ENCODE assay signal across 1 cellular context in genomic region chr14:64914237-64914971, GRCh38.
A peak's percentile ranks its signal among the peaks of the same experiment; 100 is the strongest.
TF ChIP-seq lines count a peak whose summit lies in the region.

Gene CHURC1 (plus strand): TSS chr14:64914455. CDS start chr14:64914496, 41 bp downstream.

TF ChIP-seq in GM12878, 131 proteins besides CTCF, POLR2A, EP300 and RAD21 (continued from another document and continues in another):
- no peak for TF ChIP-seq CREM (IDR thresholded peaks at IDR 0.05; ENCODE audit: low read depth)
- TF ChIP-seq RB1 (IDR thresholded peaks at IDR 0.05; ENCODE audit: borderline replicate concordance): peak; percentile 46; the same call in 1 of the 2 replicates
- no peak for TF ChIP-seq CBX5 (IDR thresholded peaks at IDR 0.05; ENCODE audit: low read depth)
- no peak for TF ChIP-seq NFYA (IDR thresholded peaks at IDR 0.05; ENCODE audit: borderline replicate concordance, low read depth, low read length)
- TF ChIP-seq TCF12 (IDR thresholded peaks at IDR 0.05; ENCODE audit: low read depth, low read length): 0 out of 2 replicates have a peak, but pooled peaks have one; percentile 21
- no peak for TF ChIP-seq RAD51 (IDR thresholded peaks at IDR 0.05)
- no peak for TF ChIP-seq ZNF592 (IDR thresholded peaks at IDR 0.05)
- no peak for TF ChIP-seq CEBPZ (IDR thresholded peaks at IDR 0.05; ENCODE audit: low read depth, low read length)
- TF ChIP-seq BACH1 (IDR thresholded peaks at IDR 0.05; ENCODE audit: borderline replicate concordance): peak; percentile 82
- no peak for TF ChIP-seq IRF3 (IDR thresholded peaks at IDR 0.05)
- peak; percentile 82 for TF ChIP-seq DPF2 (IDR thresholded peaks at IDR 0.05)
- 0 out of 2 replicates have a peak, but pooled peaks have one; percentile 23 for TF ChIP-seq TARDBP (IDR thresholded peaks at IDR 0.05; ENCODE audit: borderline replicate concordance)
- no peak for TF ChIP-seq WRNIP1 (IDR thresholded peaks at IDR 0.05; ENCODE audit: borderline replicate concordance, low read depth, low read length)
- no peak for TF ChIP-seq SKIL (IDR thresholded peaks at IDR 0.05; ENCODE audit: low read depth, poor library complexity, severe bottlenecking)
- peak; percentile 75; the same call in 1 of the 2 replicates for TF ChIP-seq ZNF207 (IDR thresholded peaks at IDR 0.05; ENCODE audit: borderline replicate concordance)
- TF ChIP-seq TCF7 (IDR thresholded peaks at IDR 0.05; ENCODE audit: borderline replicate concordance): no peak
- no peak for TF ChIP-seq ATF7 (IDR thresholded peaks at IDR 0.05; ENCODE audit: low read depth)
- TF ChIP-seq IRF5 (IDR thresholded peaks at IDR 0.05; ENCODE audit: borderline replicate concordance): peak; percentile 81
- TF ChIP-seq ZBED1 (IDR thresholded peaks at IDR 0.05; ENCODE audit: borderline replicate concordance): peak; percentile 83; the same call in 1 of the 2 replicates
- peak; percentile 92 for TF ChIP-seq NKRF (conservative IDR thresholded peaks at IDR 0.05)
- TF ChIP-seq CHD4 (IDR thresholded peaks at IDR 0.05): no peak
- no peak for TF ChIP-seq NFIC (IDR thresholded peaks at IDR 0.05; ENCODE audit: low read depth, low read length)
- TF ChIP-seq BCL3 (IDR thresholded peaks at IDR 0.05; ENCODE audit: borderline replicate concordance, insufficient read depth, low read depth, low read length, poor library complexity, severe bottlenecking): no peak
- no peak; the same call in 2 of the 3 replicates for TF ChIP-seq POU2F2 (IDR thresholded peaks at IDR 0.05; ENCODE audit: borderline replicate concordance, low read depth, low read length)
- peak; percentile 99 for TF ChIP-seq CHD2 (IDR thresholded peaks at IDR 0.05; ENCODE audit: borderline replicate concordance, low read depth, low read length)
- TF ChIP-seq CBX3 (IDR thresholded peaks at IDR 0.05; ENCODE audit: borderline replicate concordance, low read depth): no peak
- TF ChIP-seq CHD1 (IDR thresholded peaks at IDR 0.05; ENCODE audit: low read depth, low read length): no peak
- TF ChIP-seq ZBTB4 (CRISPR knock-in tag; IDR thresholded peaks at IDR 0.05): no peak
- no peak for TF ChIP-seq NR2C1 (IDR thresholded peaks at IDR 0.05)
- peak; percentile 89 for TF ChIP-seq STAT1 (conservative IDR thresholded peaks at IDR 0.05)
- no peak for TF ChIP-seq HDAC2 (IDR thresholded peaks at IDR 0.05)
- TF ChIP-seq EZH2 (IDR thresholded peaks at IDR 0.05; ENCODE audit: borderline replicate concordance, control insufficient read depth, low read depth, low read length): no peak
- no peak for TF ChIP-seq RELA (IDR thresholded peaks at IDR 0.05; ENCODE audit: borderline replicate concordance, partially characterized antibody)
- no peak; the same call in 1 of the 2 replicates for TF ChIP-seq HSF1 (IDR thresholded peaks at IDR 0.05; ENCODE audit: low read depth, low read length)
- no peak for TF ChIP-seq ZNF622 (IDR thresholded peaks at IDR 0.05)
- peak; percentile 83 for TF ChIP-seq BRCA1 (IDR thresholded peaks at IDR 0.05; ENCODE audit: low read depth, low read length)
- 0 out of 2 replicates have a peak, but pooled peaks have one; percentile 45 for TF ChIP-seq HDGF (IDR thresholded peaks at IDR 0.05)
- no peak for TF ChIP-seq SMC3 (IDR thresholded peaks at IDR 0.05; ENCODE audit: borderline replicate concordance, low read length)
- peak; percentile 97 for TF ChIP-seq GATAD2B (conservative IDR thresholded peaks at IDR 0.05; ENCODE audit: low read depth)
- no peak for TF ChIP-seq YBX1 (IDR thresholded peaks at IDR 0.05)
- peak; percentile 47; the same call in 1 of the 2 replicates for TF ChIP-seq SMAD5 (IDR thresholded peaks at IDR 0.05; ENCODE audit: low read depth)
- TF ChIP-seq KDM1A (IDR thresholded peaks at IDR 0.05; ENCODE audit: borderline replicate concordance): no peak
- peak; percentile 33; the same call in 1 of the 2 replicates for TF ChIP-seq EED (IDR thresholded peaks at IDR 0.05; ENCODE audit: low read depth)
